Comparison of ENCODE assay signal across 1 cellular context in the genomic region with DNA sequence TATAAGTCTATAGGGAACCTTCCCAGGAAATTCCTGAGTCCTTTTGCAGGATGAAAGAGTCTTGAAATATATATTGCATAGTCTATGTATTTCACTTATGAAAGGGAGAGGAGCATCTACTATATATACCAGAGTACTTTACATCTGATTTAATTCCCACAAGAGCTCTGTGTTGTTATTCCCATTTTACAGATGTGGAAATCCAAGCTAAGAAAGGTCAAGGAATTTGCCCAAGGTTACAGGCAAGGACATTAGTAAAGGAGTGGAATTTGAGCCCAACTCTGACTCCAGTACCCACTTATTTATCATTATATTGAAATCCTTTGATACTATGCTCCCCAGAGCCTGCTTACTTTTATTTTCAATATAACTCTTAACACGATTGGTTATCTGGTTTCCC.
TF ChIP-seq lines count a peak whose summit lies in the region.

No MANE protein-coding gene starts in this region.

TF ChIP-seq in HepG2, 621 proteins besides CTCF, POLR2A, EP300 and RAD21:
- TF ChIP-seq ZNF547 (CRISPR knock-in tag; IDR thresholded peaks at IDR 0.05) (no peak), ZNF629 (CRISPR knock-in tag; conservative IDR thresholded peaks at IDR 0.05) (peak; percentile 71)
